9 cellular contexts compared by ENCODE assay signal in genomic region chr3:149377408-149378111, GRCh38. TPM values are rescaled to one million over a fixed set of nuclear protein-coding genes. Genes with fewer than 3 reads are reported as not detected.
DNase-seq lines count a peak whose midpoint lies in the region; ATAC-seq, FAIRE-seq and TF ChIP-seq lines count a peak whose summit lies in the region.
"Had no signal": no experiment of that assay in that cellular context is flagged by ENCODE, and none has a peak within 500 bp of the region (broad histone marks: within the 10 kb centered on the region; RNA-seq: fewer than 3 reads in every experiment).

TM4SF1 (minus strand) TSS chr3:149377649; CDS start chr3:149377547, 102 bp downstream.

- peak within 1 kb of the TSS; percentile 87 to 96 for H3K27ac ChIP-seq in lung (ENCODE audit: low read depth in 1 of 2, low read length in 1 of 2)

- peaks cover 8% of the 10 kb centered on the region in 2 donors for H3K4me1 ChIP-seq in lung (ENCODE audit: control insufficient read depth in 2 of 2, insufficient read depth in 2 of 2, low read length in 2 of 2)

- FAIRE-seq in urothelium cell line (lab: Jason Lieb, UNC), result no peak

- ATAC-seq in lung (ENCODE audit: insufficient read depth, low FRiP score), result peak; percentile 80
- no peak for ATAC-seq in HG02571 (IDR thresholded peaks at IDR 0.05; ENCODE audit: unreplicated experiment)

- TF ChIP-seq CTCF in choroid plexus epithelial cell (conservative IDR thresholded peaks at IDR 0.05; ENCODE audit: low read depth, low read length) (peak; percentile 16), lung (IDR thresholded peaks at IDR 0.05; ENCODE audit: control extremely low read depth, extremely low read depth) (no peak)

- WGBS in lung, 2 donors, result 22 to 41% methylated on average over 13 of the region's 13 CpGs

- no peaks in the 10 kb centered on the region for H3K27me3 ChIP-seq in lung (ENCODE audit: control insufficient read depth, insufficient read depth)

- H3K9me3 ChIP-seq in lung (ENCODE audit: control insufficient read depth in 2 of 2, insufficient read depth in 1 of 2, low read length in 1 of 2), result peaks cover 0 to 2% of the 10 kb centered on the region in 2 donors

- peak; percentile 56 for DNase-seq in AG20443 (ENCODE audit: low spot score)
- peak; percentile 80 to 93 for DNase-seq in NCI-H2081 (lab: John Stamatoyannopoulos, UW)
- peak; percentile 88 for DNase-seq in choroid plexus epithelial cell (ENCODE audit: low read depth)
- peak; percentile 69 for DNase-seq in lung (ENCODE audit: low spot score)
- peak; percentile 84 for DNase-seq in urothelium cell line (ENCODE audit: low spot score)
- DNase-seq in inferior parietal cortex (ENCODE audit: extremely low spot score), result no peak
- no peak for DNase-seq in putamen (ENCODE audit: low spot score)
- DNase-seq: activated naive CD8-positive, alpha-beta T cell treated with anti-CD3 and anti-CD28 coated beads, Interleukin-2, amount 10 ng/mL, durations not matched to agents 7 days and 5 days had no signal

- H3K36me3 ChIP-seq in lung (ENCODE audit: control insufficient read depth in 2 of 2, insufficient read depth in 2 of 2, low read length in 2 of 2), result peaks cover 0 to 2% of the 10 kb centered on the region in 2 donors

- H3K4me3 ChIP-seq in choroid plexus epithelial cell (ENCODE audit: low read depth, low read length) (peak within 1 kb of the TSS; percentile 63), lung (peak within 1 kb of the TSS; percentile 68)

RNA-seq across cellular contexts. Expression of gene TM4SF1, which starts in this region (rescaled TPM):
- total RNA-seq in lung, result 100 to 1,000 TPM; 177 to 281 TPM
- 100 to 1,000 TPM; 215 to 261 TPM for polyA plus RNA-seq in lung
- total RNA-seq: activated naive CD8-positive, alpha-beta T cell treated with anti-CD3 and anti-CD28 coated beads, Interleukin-2, amount 10 ng/mL, durations not matched to agents 7 days and 5 days had no signal

Comparison
In these comparisons a context has a peak if more than half of its experiments do, and no peak if none do; other contexts are left out.
1. DNase-seq: peak in AG20443 (single experiment), NCI-H2081 (2 of 2), choroid plexus epithelial cell (single experiment), lung (single experiment) and urothelium cell line (single experiment); none in inferior parietal cortex (single experiment) and putamen (single experiment).